ENCODE assay signal across 25 cellular contexts in genomic region chr2:16325613-16326510, GRCh38.
DNase-seq lines count a peak whose midpoint lies in the region; ATAC-seq, FAIRE-seq and TF ChIP-seq lines count a peak whose summit lies in the region.
"Had no signal": no experiment of that assay in that cellular context is flagged by ENCODE, and none has a peak within 500 bp of the region (broad histone marks: within the 10 kb centered on the region; RNA-seq: fewer than 3 reads in every experiment).

No MANE protein-coding gene starts in this region.

- no peak overlapping the region for H4K8ac ChIP-seq in trophoblast cell (ENCODE audit: low read depth, low read length)

- H3K27me3 Mint-ChIP-seq in astrocyte (ENCODE audit: low read depth, unreplicated experiment), result peaks cover 13% of the 10 kb centered on the region
- H3K27me3 Mint-ChIP-seq in mesothelial cell of epicardium (ENCODE audit: low read depth), result no peaks in the 10 kb centered on the region
- H3K27me3 Mint-ChIP-seq: B cell; CD4-positive, alpha-beta T cell had no signal

- H4K91ac ChIP-seq in trophoblast cell (ENCODE audit: low read depth, low read length), result peak overlapping the region; percentile 37

- H3K4ac ChIP-seq in trophoblast cell (ENCODE audit: low read depth, low read length), result no peak overlapping the region

- ATAC-seq in GM21447 (IDR thresholded peaks at IDR 0.05; ENCODE audit: unreplicated experiment) (no peak), left cardiac atrium (no peak), gastrocnemius medialis (no peak)
- ATAC-seq: A549 had no signal

- no CpG with 5 or more reads among the region's 16 CpGs for WGBS in trophoblast cell (ENCODE audit: extremely low coverage, insufficient coverage, insufficient read length)

- intact Hi-C loops in left cardiac atrium (cut with DNase I) (no loop called here), gastrocnemius medialis (cut with DNase I; ENCODE audit: low total_unique reads) (no loop called here)

- H3K4me1 ChIP-seq in astrocyte (ENCODE audit: insufficient read depth, low read length) (peaks cover 4% of the 10 kb centered on the region), trophoblast cell (ENCODE audit: control insufficient read depth in 1 of 2, insufficient read depth in 2 of 2, low read length in 2 of 2) (peaks cover 36 to 39% of the 10 kb centered on the region in 2 experiments), gastrocnemius medialis (no peaks in the 10 kb centered on the region)
- H3K4me1 ChIP-seq: A549 had no signal

- TF ChIP-seq CTCF in astrocyte (IDR thresholded peaks at IDR 0.05; ENCODE audit: insufficient read depth, low read depth, low read length), result no peak
- TF ChIP-seq CTCF in mesothelial cell of epicardium (IDR thresholded peaks at IDR 0.05; ENCODE audit: unreplicated experiment), result no peak
- no peak for TF ChIP-seq CTCF in gastrocnemius medialis (IDR thresholded peaks at IDR 0.05 in 4 of 5, conservative IDR thresholded peaks at IDR 0.05 in 1 of 5)

- in situ Hi-C loops in gastrocnemius medialis (cut with MboI; ENCODE audit: low sequenced_read_pairs in 4 of 4), result no loop called here

- no peaks in the 10 kb centered on the region for H3K36me3 ChIP-seq in astrocyte (ENCODE audit: insufficient read depth, low read length)
- H3K36me3 ChIP-seq in trophoblast cell (ENCODE audit: control insufficient read depth in 1 of 2, insufficient read depth in 2 of 2, low read length in 2 of 2), result no peaks in the 10 kb centered on the region
- no peaks in the 10 kb centered on the region for H3K36me3 ChIP-seq in gastrocnemius medialis
- H3K36me3 ChIP-seq: SJCRH30 had no signal

- H3K27ac Mint-ChIP-seq in astrocyte (ENCODE audit: unreplicated experiment) (peak overlapping the region; percentile 14), mesothelial cell of epicardium (peak overlapping the region; percentile 32)
- H3K27ac Mint-ChIP-seq: B cell; CD4-positive, alpha-beta T cell had no signal

- no peak overlapping the region for H2BK5ac ChIP-seq in trophoblast cell (ENCODE audit: low read depth, low read length, poor library complexity)

- H3K36me3 Mint-ChIP-seq in astrocyte (ENCODE audit: low read depth, unreplicated experiment), result no peaks in the 10 kb centered on the region
- no peaks in the 10 kb centered on the region for H3K36me3 Mint-ChIP-seq in mesothelial cell of epicardium

- no peak for FAIRE-seq in astrocyte (lab: Jason Lieb, UNC)
- FAIRE-seq: A549, H54, RCC 7860 had no signal

- H2AK5ac ChIP-seq in trophoblast cell (ENCODE audit: low read length), result peak overlapping the region; percentile 11

- H3K79me1 ChIP-seq in trophoblast cell (ENCODE audit: low read length), result peaks cover 18% of the 10 kb centered on the region

- H3K9me3 ChIP-seq in astrocyte (ENCODE audit: insufficient read depth, low read depth, low read length) (peaks cover 3% of the 10 kb centered on the region), trophoblast cell (ENCODE audit: insufficient read depth, low read depth, low read length) (no peaks in the 10 kb centered on the region), gastrocnemius medialis (no peaks in the 10 kb centered on the region)
- H3K9me3 ChIP-seq: A549, SJCRH30 had no signal

- H3K18ac ChIP-seq in trophoblast cell (ENCODE audit: low read length), result no peak overlapping the region

- no peak overlapping the region for H3K23ac ChIP-seq in trophoblast cell (ENCODE audit: low read length)

- H3K79me2 ChIP-seq in astrocyte (ENCODE audit: insufficient read depth, low read length) (no peaks in the 10 kb centered on the region), trophoblast cell (ENCODE audit: control insufficient read depth, insufficient read depth, low read length, poor library complexity) (no peaks in the 10 kb centered on the region)

- H3K9ac ChIP-seq in astrocyte (ENCODE audit: low read length) (no peak overlapping the region), trophoblast cell (ENCODE audit: low read length) (no peak overlapping the region)
- H3K9ac ChIP-seq: KMS-11 had no signal

- H3K4me1 Mint-ChIP-seq in astrocyte (ENCODE audit: low read depth, unreplicated experiment) (peaks cover 29% of the 10 kb centered on the region), mesothelial cell of epicardium (peaks cover 64% of the 10 kb centered on the region)
- H3K4me1 Mint-ChIP-seq: B cell had no signal

- no peaks in the 10 kb centered on the region for H4K20me1 ChIP-seq in astrocyte (ENCODE audit: insufficient read depth, low read length)

- no peak for TF ChIP-seq POLR2A in gastrocnemius medialis (IDR thresholded peaks at IDR 0.05)

- no peak overlapping the region for H3K4me3 Mint-ChIP-seq in astrocyte (ENCODE audit: unreplicated experiment)
- no peak overlapping the region for H3K4me3 Mint-ChIP-seq in mesothelial cell of epicardium
- H3K4me3 Mint-ChIP-seq: B cell; CD4-positive, alpha-beta T cell had no signal

- DNase-seq in ELF-1 (ENCODE audit: low read depth, low spot score) (peak; percentile 18), astrocyte (ENCODE audit: low read depth) (no peak), mesothelial cell of epicardium (ENCODE audit: low spot score in 2 of 2, unreplicated experiment in 2 of 2) (no peak), trophoblast cell (no peak), ecto neural progenitor cell (ENCODE audit: low spot score) (no peak), left cardiac atrium (no peak), gastrocnemius medialis (no peak)
- DNase-seq: CD4-positive, alpha-beta T cell; COR-L47; DMS 273 treated with DMSO at 0.1 percent for 48 hours; DND-41; IMR-90; NCI-H1105; NCI-H146; NCI-H2029 treated with DMSO at 0.1 percent for 48 hours; NCI-H2171; NCI-H345; OCI-M1 had no signal

- H2BK12ac ChIP-seq in trophoblast cell (ENCODE audit: low read length), result peak overlapping the region; percentile 12

- H3K27me3 ChIP-seq in astrocyte (ENCODE audit: insufficient read depth, low read length) (no peaks in the 10 kb centered on the region), trophoblast cell (ENCODE audit: insufficient read depth, low read length) (no peaks in the 10 kb centered on the region), gastrocnemius medialis (no peaks in the 10 kb centered on the region)
- H3K27me3 ChIP-seq: SJCRH30 had no signal

- no peak overlapping the region for H2AFZ ChIP-seq in astrocyte (ENCODE audit: low read depth, low read length)
- no peak overlapping the region for H2AFZ ChIP-seq in trophoblast cell (ENCODE audit: insufficient read depth, low read length, poor library complexity)

- H3K4me2 ChIP-seq in astrocyte (ENCODE audit: low read length) (no peak overlapping the region), trophoblast cell (ENCODE audit: low read length) (no peak overlapping the region)
- H3K4me2 ChIP-seq: A549, KMS-11 had no signal

- H3K9me3 Mint-ChIP-seq in astrocyte (ENCODE audit: unreplicated experiment), result peaks cover 2% of the 10 kb centered on the region
- no peaks in the 10 kb centered on the region for H3K9me3 Mint-ChIP-seq in mesothelial cell of epicardium
- H3K9me3 Mint-ChIP-seq: CD4-positive, alpha-beta T cell had no signal

- H3K4me3 ChIP-seq in astrocyte (ENCODE audit: insufficient read depth, low read depth, low read length) (no peak overlapping the region), trophoblast cell (ENCODE audit: low read depth, low read length) (no peak overlapping the region), gastrocnemius medialis (no peak overlapping the region)
- H3K4me3 ChIP-seq: A549, SJCRH30 had no signal

- no peak overlapping the region for H4K12ac ChIP-seq in trophoblast cell (ENCODE audit: low read depth, low read length)

- no peak overlapping the region for H3K14ac ChIP-seq in trophoblast cell (ENCODE audit: low read length)

- peak overlapping the region; percentile 13 for H2BK120ac ChIP-seq in trophoblast cell (ENCODE audit: insufficient read depth, low read length, poor library complexity)

- H3K27ac ChIP-seq in astrocyte (ENCODE audit: low read depth, low read length), result no peak overlapping the region
- H3K27ac ChIP-seq in trophoblast cell (ENCODE audit: low read depth, low read length), result no peak overlapping the region
- no peak overlapping the region for H3K27ac ChIP-seq in gastrocnemius medialis
- H3K27ac ChIP-seq: A549, KMS-11, SJCRH30 had no signal
